Comparison of ENCODE assay signal across 10 cellular contexts in the genomic region with DNA sequence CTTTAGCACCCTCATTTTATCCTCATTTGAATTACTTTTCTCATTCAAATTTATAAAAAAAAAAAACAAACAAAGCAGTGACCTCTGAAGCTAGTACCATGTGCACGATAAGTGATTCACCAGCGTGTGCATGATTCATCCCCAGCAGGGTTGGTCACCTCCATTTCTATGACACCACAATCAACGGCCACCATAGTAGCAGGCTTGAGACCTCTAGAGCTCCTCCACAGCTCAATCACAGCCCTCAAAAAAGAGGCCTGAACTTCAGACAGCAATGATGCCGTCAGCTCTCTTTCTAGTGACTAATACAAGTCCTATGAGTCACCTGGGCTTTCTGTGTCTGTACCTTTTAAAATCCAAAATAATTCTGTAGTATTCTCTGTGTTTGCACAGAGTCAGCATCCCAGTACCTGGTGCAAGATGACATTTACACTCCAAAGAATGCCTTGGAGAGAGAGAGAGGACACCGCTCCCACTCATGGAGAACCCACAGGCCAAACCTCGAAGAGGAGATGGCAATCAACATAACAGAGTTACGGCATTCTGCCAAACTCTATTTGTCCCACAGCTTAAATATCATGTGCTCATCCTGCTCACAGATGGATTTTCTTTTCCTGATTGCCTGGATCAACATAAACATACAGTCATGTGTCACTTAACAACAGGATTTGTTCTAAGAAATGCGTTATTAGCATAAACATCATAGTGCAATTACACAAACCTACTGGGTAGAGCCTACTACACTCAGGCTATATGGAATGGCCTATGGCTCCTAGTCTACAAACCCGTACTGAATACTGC. TPM values are rescaled to one million over a fixed set of nuclear protein-coding genes. Genes with fewer than 3 reads are reported as not detected.
DNase-seq lines count a peak whose midpoint lies in the region; ATAC-seq and TF ChIP-seq lines count a peak whose summit lies in the region.
"Had no signal": no experiment of that assay in that cellular context is flagged by ENCODE, and none has a peak within 500 bp of the region (broad histone marks: within the 10 kb centered on the region; RNA-seq: fewer than 3 reads in every experiment).

No MANE protein-coding gene starts in this region.

- intact Hi-C loops in thyroid gland (cut with DNase I): no loop called here

- H3K27ac ChIP-seq in suprapubic skin (no peak overlapping the region), thyroid gland (no peak overlapping the region)

- TF ChIP-seq EP300 in suprapubic skin (IDR thresholded peaks at IDR 0.05): no peak

- peak; percentile 71 for DNase-seq in SW480 (ENCODE audit: low spot score)
- peak; percentile 80 for DNase-seq in renal cortical epithelial cell (ENCODE audit: low read depth)
- DNase-seq in NCI-H510A (lab: John Stamatoyannopoulos, UW): no peak
- no peak for DNase-seq in suprapubic skin (ENCODE audit: low spot score in 2 of 2)
- DNase-seq in thyroid gland: no peak
- no peak for DNase-seq in GF-D8 (lab: John Stamatoyannopoulos, UW)
- DNase-seq: NCI-H1417, T-cell had no signal

- H3K27me3 ChIP-seq in suprapubic skin (no peaks in the 10 kb centered on the region), thyroid gland (no peaks in the 10 kb centered on the region)

- H3K4me3 ChIP-seq in suprapubic skin (no peak overlapping the region), thyroid gland (replicated peaks in 1 of 3) (no peak overlapping the region)

- ATAC-seq in GM19025 (IDR thresholded peaks at IDR 0.05; ENCODE audit: low read depth, unreplicated experiment) (peak; percentile 59), HG02973 (IDR thresholded peaks at IDR 0.05; ENCODE audit: unreplicated experiment) (peak; percentile 54)
- ATAC-seq: T-cell had no signal

- TF ChIP-seq CTCF in suprapubic skin (IDR thresholded peaks at IDR 0.05): no peak
- TF ChIP-seq CTCF in thyroid gland (IDR thresholded peaks at IDR 0.05): no peak

- whole genome bisulfite sequencing in suprapubic skin: 52% methylated on average over 9 of the region's 9 CpGs
- WGBS in thyroid gland, 2 donors: 87 to 92% methylated on average over 9 of the region's 9 CpGs

- H3K9me3 ChIP-seq in suprapubic skin (no peaks in the 10 kb centered on the region), thyroid gland (no peaks in the 10 kb centered on the region)

- TF ChIP-seq POLR2A in suprapubic skin (IDR thresholded peaks at IDR 0.05) (no peak), thyroid gland (IDR thresholded peaks at IDR 0.05) (no peak)

- H3K36me3 ChIP-seq in suprapubic skin: no peaks in the 10 kb centered on the region
- no peaks in the 10 kb centered on the region for H3K36me3 ChIP-seq in thyroid gland

- H3K4me1 ChIP-seq in suprapubic skin (peaks cover 4% of the 10 kb centered on the region), thyroid gland (no peaks in the 10 kb centered on the region)

RNA-seq across cellular contexts. Expression of gene L3MBTL4, which starts 58.7 kb away (rescaled TPM):
- 2.2 and 9.6 TPM in 2 replicates for total RNA-seq in renal cortical epithelial cell
- 10 to 100 TPM; 11.9 to 29.9 (median 14.4) TPM for total RNA-seq in suprapubic skin
- total RNA-seq in thyroid gland: 10 to 100 TPM; 15.2 to 37.1 (median 24.3) TPM

Comparison
In these comparisons a context has a peak if more than half of its experiments do, and no peak if none do; other contexts are left out.
1. DNase-seq: peak in SW480 (single experiment) and renal cortical epithelial cell (single experiment); none in NCI-H510A (single experiment), suprapubic skin (0 of 2), thyroid gland (0 of 2) and GF-D8 (single experiment).